In the genomic region with DNA sequence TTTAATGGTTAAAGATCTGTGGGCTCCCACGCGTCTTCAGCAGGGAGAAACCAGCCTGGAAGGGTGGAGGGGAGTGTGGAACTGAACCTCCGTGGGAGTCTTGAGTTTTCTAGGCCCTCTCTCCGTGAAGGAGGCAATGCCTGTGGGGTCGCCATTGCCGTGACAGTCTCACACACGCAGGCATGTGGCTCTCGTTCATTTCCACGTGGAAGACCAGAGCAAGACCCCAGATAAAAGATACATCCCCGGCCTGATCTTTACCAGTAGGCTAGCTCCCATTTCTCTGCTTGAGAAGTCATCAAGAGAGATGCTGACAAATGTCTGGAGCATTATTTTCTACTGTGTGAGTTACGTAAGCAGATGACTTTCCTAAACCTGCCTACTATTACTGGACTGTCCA, we compare ENCODE assay signal across 16 cellular contexts.
DNase-seq lines count a peak whose midpoint lies in the region; ATAC-seq, FAIRE-seq and TF ChIP-seq lines count a peak whose summit lies in the region.
"Had no signal": no experiment of that assay in that cellular context is flagged by ENCODE, and none has a peak within 500 bp of the region (broad histone marks: within the 10 kb centered on the region; RNA-seq: fewer than 3 reads in every experiment).

No MANE protein-coding gene starts in this region.

- H3K27me3 ChIP-seq in K562 (ENCODE audit: control insufficient read depth in 2 of 2, insufficient read depth in 2 of 2, low read length in 2 of 2): no peaks in the 10 kb centered on the region
- no peaks in the 10 kb centered on the region for H3K27me3 ChIP-seq in hepatocyte
- H3K27me3 ChIP-seq: MG63, SJSA1 had no signal

- intact Hi-C loops in K562 (cut with micrococcal nuclease): no loop called here

- peak; percentile 8 for DNase-seq in AG20443 (ENCODE audit: low spot score)
- no peak for DNase-seq in HTR-8/SVneo (ENCODE audit: insufficient read length, low spot score)
- peak in 3 of 4 experiments; percentile 0 to 4 (median 2) for DNase-seq in K562 (ENCODE audit: extremely low read depth in 1 of 4, low spot score in 3 of 4)
- peak; percentile 10 for DNase-seq in hepatocyte (ENCODE audit: low spot score)
- DNase-seq in superior temporal gyrus (ENCODE audit: extremely low spot score): no peak
- no peak for DNase-seq in mucosa of gallbladder (ENCODE audit: low spot score)
- DNase-seq: MG63; NCI-H1092 treated with DMSO at 0.1 percent for 48 hours; NCI-H69; NK-92 treated with Interleukin-12 subunit alpha and Interleukin-12 subunit beta, amount 100 ng/mL, for 24 hours; RPMI8226 had no signal

- H3K4me1 ChIP-seq in K562 (replicated peaks in 1 of 2; ENCODE audit: control insufficient read depth in 2 of 2, insufficient read depth in 2 of 2, low read length in 2 of 2): no peaks in the 10 kb centered on the region
- no peaks in the 10 kb centered on the region for H3K4me1 ChIP-seq in hepatocyte (ENCODE audit: insufficient read depth)
- H3K4me1 ChIP-seq: SJSA1 had no signal

- ATAC-seq in K562 (no peak), GM19463 (IDR thresholded peaks at IDR 0.05; ENCODE audit: unreplicated experiment) (no peak), GM19397 (IDR thresholded peaks at IDR 0.05; ENCODE audit: unreplicated experiment) (no peak)

- H3K4me3 ChIP-seq in K562: no peak overlapping the region
- H3K4me3 ChIP-seq in hepatocyte: no peak overlapping the region
- H3K4me3 ChIP-seq: MG63, SJSA1 had no signal

- H2AFZ ChIP-seq in K562 (ENCODE audit: low read depth, low read length) (no peak overlapping the region), hepatocyte (no peak overlapping the region)

- no peaks in the 10 kb centered on the region for H4K20me1 ChIP-seq in K562 (replicated peaks; ENCODE audit: control insufficient read depth, insufficient read depth, low read length)
- H4K20me1 ChIP-seq in hepatocyte (ENCODE audit: insufficient read depth, poor library complexity, severe bottlenecking): no peaks in the 10 kb centered on the region

- in situ Hi-C loops in K562 (cut with MboI): no loop called here

- under 1% methylated on average over 11 of the region's 11 CpGs for WGBS in K562 (ENCODE audit: insufficient coverage, low coverage, missing lambda C conversion rate)
- WGBS in hepatocyte (ENCODE audit: low lambda C conversion rate, missing lambda C conversion rate): 79% methylated on average over 11 of the region's 11 CpGs

- no peaks in the 10 kb centered on the region for H3K9me1 ChIP-seq in K562 (ENCODE audit: control insufficient read depth, insufficient read depth, low read length)

- CTCF ChIA-PET in K562 (lab: Yijun Ruan, JAX; ENCODE audit: low intra/inter-chr PET ratio): no interaction called here

- H3K79me2 ChIP-seq in K562 (ENCODE audit: control insufficient read depth, insufficient read depth, low read length) (no peaks in the 10 kb centered on the region), hepatocyte (no peaks in the 10 kb centered on the region)

- no peak overlapping the region for H3K9ac ChIP-seq in K562 (ENCODE audit: insufficient read depth in 1 of 2, low read depth in 2 of 2, low read length in 2 of 2)

- no peak for TF ChIP-seq EP300 in K562 (IDR thresholded peaks at IDR 0.05; ENCODE audit: low read length)

- no peak overlapping the region for H3K27ac ChIP-seq in K562 (ENCODE audit: extremely low read depth, low read depth, low read length)
- H3K27ac ChIP-seq in hepatocyte: no peak overlapping the region
- H3K27ac ChIP-seq: C4-2B, SJSA1 had no signal

- no peak for TF ChIP-seq POLR2A in K562 (conservative IDR thresholded peaks at IDR 0.05)

- H3K9me2 ChIP-seq in hepatocyte (replicated peaks; ENCODE audit: insufficient read depth): no peaks in the 10 kb centered on the region

- no peaks in the 10 kb centered on the region for H3K9me3 ChIP-seq in K562 (replicated peaks; ENCODE audit: control insufficient read depth, insufficient read depth, low read depth, low read length)
- H3K9me3 ChIP-seq in hepatocyte (ENCODE audit: low read depth): no peaks in the 10 kb centered on the region
- H3K9me3 ChIP-seq: MG63, SJSA1 had no signal

- POLR2A ChIA-PET in K562 (lab: Yijun Ruan, JAX): no interaction called here

- TF ChIP-seq RAD21 in K562 (CRISPR knock-in tag; conservative IDR thresholded peaks at IDR 0.05 in 1 of 2, IDR thresholded peaks at IDR 0.05 in 1 of 2): no peak

- H3K36me3 ChIP-seq in K562 (ENCODE audit: control insufficient read depth, insufficient read depth, low read length): no peaks in the 10 kb centered on the region
- no peaks in the 10 kb centered on the region for H3K36me3 ChIP-seq in hepatocyte (replicated peaks; ENCODE audit: insufficient read depth, low read depth)
- H3K36me3 ChIP-seq: MG63, SJSA1 had no signal

- H3K4me2 ChIP-seq in K562 (ENCODE audit: insufficient read depth, low read length) (no peak overlapping the region), hepatocyte (no peak overlapping the region)

- no TSS peak for BruUV-seq in K562 (replicated peaks; lab: Mats Ljungman, UMichigan)

- FAIRE-seq in HTR-8/SVneo (lab: Jason Lieb, UNC): peak; percentile 98
- peak; percentile 94 for FAIRE-seq in K562 (lab: Jason Lieb, UNC)
- FAIRE-seq: A204.1 had no signal

- TF ChIP-seq CTCF in K562 (IDR thresholded peaks at IDR 0.05 in 2 of 3, conservative IDR thresholded peaks at IDR 0.05 in 1 of 3; ENCODE audit: insufficient read depth in 2 of 3, low read depth in 1 of 3, low read length in 3 of 3) (no peak), hepatocyte (IDR thresholded peaks at IDR 0.05; ENCODE audit: poor library complexity) (no peak)

TF ChIP-seq in K562, 482 proteins besides CTCF, POLR2A, EP300 and RAD21:
- TF ChIP-seq MCM2 (IDR thresholded peaks at IDR 0.05; ENCODE audit: low read depth) (no peak), JUNB (CRISPR knock-in tag; conservative IDR thresholded peaks at IDR 0.05) (no peak)

Comparison
In these comparisons a context has a peak if more than half of its experiments do, and no peak if none do; other contexts are left out.
1. DNase-seq: peak in AG20443 (single experiment), K562 (3 of 4) and hepatocyte (single experiment); none in HTR-8/SVneo (single experiment), superior temporal gyrus (single experiment) and mucosa of gallbladder (single experiment).